ENCODE assay signal across 26 cellular contexts in the genomic region with DNA sequence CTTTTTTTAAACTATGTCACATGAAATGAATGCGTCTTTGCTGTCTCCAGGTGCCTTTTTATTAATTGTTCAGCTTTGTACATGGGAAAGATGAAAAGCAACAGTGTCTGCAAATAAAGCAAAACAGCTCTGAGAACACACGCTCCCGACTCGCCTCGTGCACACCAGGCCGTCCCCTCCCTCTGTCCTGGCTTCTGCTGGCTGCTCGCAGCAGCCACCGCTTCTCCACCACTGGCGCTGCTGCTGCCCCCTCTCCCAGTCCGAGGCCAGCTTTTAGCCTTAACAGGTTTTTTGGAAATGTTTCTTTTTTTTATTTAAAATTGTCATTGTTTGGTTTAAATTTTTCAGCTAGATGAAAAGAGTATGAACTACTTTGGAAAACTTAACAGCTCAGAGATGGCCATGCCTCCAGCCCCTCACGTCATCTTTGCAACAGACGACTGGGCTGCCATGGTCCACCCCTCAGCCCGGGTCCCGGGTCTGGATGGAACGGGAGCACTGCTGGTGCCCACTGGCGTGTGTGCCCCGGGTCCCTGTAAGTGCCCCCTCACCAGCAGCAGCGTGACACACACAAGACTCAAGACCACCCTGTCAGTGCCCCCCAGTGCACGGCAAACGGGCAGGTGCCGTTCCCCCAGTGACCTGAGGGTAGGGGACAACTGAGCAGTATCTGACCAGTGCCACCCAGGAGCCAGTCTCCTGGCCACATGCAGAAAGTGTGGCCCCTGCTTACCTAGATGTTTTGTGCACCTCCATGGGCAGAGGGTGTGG.
DNase-seq lines count a peak whose midpoint lies in the region; ATAC-seq and TF ChIP-seq lines count a peak whose summit lies in the region.
"Had no signal": no experiment of that assay in that cellular context is flagged by ENCODE, and none has a peak within 500 bp of the region (broad histone marks: within the 10 kb centered on the region; RNA-seq: fewer than 3 reads in every experiment).

No MANE protein-coding gene starts in this region.

- BruUV-seq in Panc1 (replicated peaks; lab: Mats Ljungman, UMichigan), result TSS peak; percentile 77

- no peak overlapping the region for H3K4me3 ChIP-seq in Panc1 (ENCODE audit: low read depth in 2 of 2, low read length in 2 of 2)
- H3K4me3 ChIP-seq: SJCRH30 had no signal

- no peaks in the 10 kb centered on the region for H3K4me1 Mint-ChIP-seq in activated CD8-positive, alpha-beta memory T cell treated with anti-CD3 and anti-CD28 coated beads, Interleukin-2, amount 10 ng/mL, durations not matched to agents 7 days and 5 days
- H3K4me1 Mint-ChIP-seq in type B pancreatic cell (ENCODE audit: unreplicated experiment) (no peaks in the 10 kb centered on the region), T-cell (no peaks in the 10 kb centered on the region)
- H3K4me1 Mint-ChIP-seq in activated naive CD8-positive, alpha-beta T cell treated with anti-CD3 and anti-CD28 coated beads for 36 hours, result no peaks in the 10 kb centered on the region

- intact Hi-C loops in Panc1 (cut with micrococcal nuclease; ENCODE audit: unreplicated experiment), result no loop called here

- POLR2A ChIA-PET in Panc1 (lab: Charles Lee), result no interaction called here
- POLR2A ChIA-PET in T-cell (lab: Charles Lee), result no interaction called here

- no peaks in the 10 kb centered on the region for H3K27me3 ChIP-seq in Panc1 (ENCODE audit: control insufficient read depth, insufficient read depth, low read length)
- H3K27me3 ChIP-seq: BE2C, SJCRH30 had no signal

- no peak overlapping the region for H3K4me3 Mint-ChIP-seq in activated CD8-positive, alpha-beta memory T cell treated with anti-CD3 and anti-CD28 coated beads, Interleukin-2, amount 10 ng/mL, durations not matched to agents 7 days and 5 days
- no peak overlapping the region for H3K4me3 Mint-ChIP-seq in type B pancreatic cell
- no peak overlapping the region for H3K4me3 Mint-ChIP-seq in activated naive CD8-positive, alpha-beta T cell treated with anti-CD3 and anti-CD28 coated beads for 36 hours
- H3K4me3 Mint-ChIP-seq in T-cell, result no peak overlapping the region
- H3K4me3 Mint-ChIP-seq: CD4-positive, alpha-beta T cell had no signal

- H3K27me3 Mint-ChIP-seq in activated CD8-positive, alpha-beta memory T cell treated with anti-CD3 and anti-CD28 coated beads, Interleukin-2, amount 10 ng/mL, durations not matched to agents 7 days and 5 days, result no peaks in the 10 kb centered on the region
- H3K27me3 Mint-ChIP-seq in type B pancreatic cell, result peaks cover 3% of the 10 kb centered on the region
- H3K27me3 Mint-ChIP-seq in activated naive CD8-positive, alpha-beta T cell treated with anti-CD3 and anti-CD28 coated beads for 36 hours, result peaks cover 17% of the 10 kb centered on the region
- peaks cover 0 to 5% of the 10 kb centered on the region in 2 donors for H3K27me3 Mint-ChIP-seq in T-cell

- ATAC-seq in activated CD8-positive, alpha-beta memory T cell treated with anti-CD3 and anti-CD28 coated beads, Interleukin-2, amount 10 ng/mL, durations not matched to agents 7 days and 5 days, result no peak
- ATAC-seq in Panc1, result no peak
- no peak for ATAC-seq in left lobe of liver
- no peak for ATAC-seq in T-cell (replicated peaks in 1 of 4)
- ATAC-seq: SK-N-SH treated with all-trans-retinoic acid at 6 μM for 48 hours had no signal

- no peaks in the 10 kb centered on the region for H3K9me3 Mint-ChIP-seq in activated CD8-positive, alpha-beta memory T cell treated with anti-CD3 and anti-CD28 coated beads, Interleukin-2, amount 10 ng/mL, durations not matched to agents 7 days and 5 days (ENCODE audit: low read depth)
- H3K9me3 Mint-ChIP-seq in type B pancreatic cell (no peaks in the 10 kb centered on the region), T-cell (no peaks in the 10 kb centered on the region)
- H3K9me3 Mint-ChIP-seq in activated naive CD8-positive, alpha-beta T cell treated with anti-CD3 and anti-CD28 coated beads for 36 hours, result peaks cover 1% of the 10 kb centered on the region
- H3K9me3 Mint-ChIP-seq: CD4-positive, alpha-beta T cell had no signal

- CTCF ChIA-PET in activated CD8-positive, alpha-beta memory T cell treated with anti-CD3 and anti-CD28 coated beads, Interleukin-2, amount 10 ng/mL, durations not matched to agents 7 days and 5 days (lab: Charles Lee), result no interaction called here
- CTCF ChIA-PET in Panc1 (lab: Charles Lee), result no interaction called here
- CTCF ChIA-PET in T-cell (lab: Charles Lee), result no interaction called here

- TF ChIP-seq CTCF in Panc1 (IDR thresholded peaks at IDR 0.05) (no peak), type B pancreatic cell (conservative IDR thresholded peaks at IDR 0.05) (no peak)

- H3K27ac Mint-ChIP-seq in activated CD8-positive, alpha-beta memory T cell treated with anti-CD3 and anti-CD28 coated beads, Interleukin-2, amount 10 ng/mL, durations not matched to agents 7 days and 5 days, result no peak overlapping the region
- H3K27ac Mint-ChIP-seq in type B pancreatic cell, result no peak overlapping the region
- no peak overlapping the region for H3K27ac Mint-ChIP-seq in activated naive CD8-positive, alpha-beta T cell treated with anti-CD3 and anti-CD28 coated beads for 36 hours
- no peak overlapping the region for H3K27ac Mint-ChIP-seq in T-cell
- H3K27ac Mint-ChIP-seq: CD4-positive, alpha-beta T cell had no signal

- no peaks in the 10 kb centered on the region for H3K4me1 ChIP-seq in Panc1 (ENCODE audit: control insufficient read depth, insufficient read depth, low read length)
- H3K4me1 ChIP-seq: BE2C, SJCRH30 had no signal

- DNase-seq in activated CD8-positive, alpha-beta memory T cell treated with anti-CD3 and anti-CD28 coated beads for 24 hours, result peak; percentile 9
- DNase-seq in activated CD8-positive, alpha-beta memory T cell treated with anti-CD3 and anti-CD28 coated beads, Interleukin-2, amount 10 ng/mL, durations not matched to agents 7 days and 5 days, result no peak
- DNase-seq in Panc1 (ENCODE audit: low read depth, low spot score) (no peak), left lobe of liver (ENCODE audit: low spot score) (peak; percentile 35), type B pancreatic cell (ENCODE audit: extremely low spot score, unreplicated experiment) (peak; percentile 64), activated gamma-delta T cell treated with Interleukin-2 at 50 U/mL for 16 hours (no peak), T-cell (no peak)
- no peak for DNase-seq in activated naive CD8-positive, alpha-beta T cell treated with anti-CD3 and anti-CD28 coated beads for 36 hours
- DNase-seq: ACHN; BE2C; CD4-positive, alpha-beta T cell; DMS79; EL; GF-D8; GOT3; HCEC 1CT; NCI-H1048; NCI-H1417; NCI-H1694 treated with DMSO at 0.1 percent for 48 hours; NCI-H2081; NCI-H2227 treated with DMSO at 0.1 percent for 48 hours; NCI-H69; SJCRH30 had no signal

- in situ Hi-C loops in Panc1 (cut with HindIII; ENCODE audit: low pct_unique_long_range_greater_than_20kb, low sequenced_read_pairs), result no loop called here

- H3K27ac ChIP-seq in Panc1 (ENCODE audit: low read length), result no peak overlapping the region
- H3K27ac ChIP-seq: 22Rv1, HL-60, SJCRH30 had no signal

- no peaks in the 10 kb centered on the region for H3K36me3 Mint-ChIP-seq in activated CD8-positive, alpha-beta memory T cell treated with anti-CD3 and anti-CD28 coated beads, Interleukin-2, amount 10 ng/mL, durations not matched to agents 7 days and 5 days
- H3K36me3 Mint-ChIP-seq in type B pancreatic cell, result peaks cover 4% of the 10 kb centered on the region
- no peaks in the 10 kb centered on the region for H3K36me3 Mint-ChIP-seq in activated naive CD8-positive, alpha-beta T cell treated with anti-CD3 and anti-CD28 coated beads for 36 hours
- H3K36me3 Mint-ChIP-seq in T-cell, result no peaks in the 10 kb centered on the region

- H3K9me3 ChIP-seq in Panc1 (ENCODE audit: control insufficient read depth, insufficient read depth, low read depth, low read length), result no peaks in the 10 kb centered on the region
- H3K9me3 ChIP-seq: BE2C, SJCRH30 had no signal

- H3K36me3 ChIP-seq in Panc1 (ENCODE audit: control insufficient read depth, insufficient read depth, low read length), result no peaks in the 10 kb centered on the region
- H3K36me3 ChIP-seq: BE2C, SJCRH30 had no signal

Comparison
In these comparisons a context has a peak if more than half of its experiments do, and no peak if none do; other contexts are left out.
1. DNase-seq: peak in activated CD8-positive, alpha-beta memory T cell treated with anti-CD3 and anti-CD28 coated beads for 24 hours (single experiment), left lobe of liver (single experiment) and type B pancreatic cell (single experiment); none in activated CD8-positive, alpha-beta memory T cell treated with anti-CD3 and anti-CD28 coated beads, Interleukin-2, amount 10 ng/mL, durations not matched to agents 7 days and 5 days (single experiment), Panc1 (single experiment), activated gamma-delta T cell treated with Interleukin-2 at 50 U/mL for 16 hours (single experiment), activated naive CD8-positive, alpha-beta T cell treated with anti-CD3 and anti-CD28 coated beads for 36 hours (single experiment) and T-cell (0 of 34).